ENCODE assay signal across 15 cellular contexts in the genomic region with DNA sequence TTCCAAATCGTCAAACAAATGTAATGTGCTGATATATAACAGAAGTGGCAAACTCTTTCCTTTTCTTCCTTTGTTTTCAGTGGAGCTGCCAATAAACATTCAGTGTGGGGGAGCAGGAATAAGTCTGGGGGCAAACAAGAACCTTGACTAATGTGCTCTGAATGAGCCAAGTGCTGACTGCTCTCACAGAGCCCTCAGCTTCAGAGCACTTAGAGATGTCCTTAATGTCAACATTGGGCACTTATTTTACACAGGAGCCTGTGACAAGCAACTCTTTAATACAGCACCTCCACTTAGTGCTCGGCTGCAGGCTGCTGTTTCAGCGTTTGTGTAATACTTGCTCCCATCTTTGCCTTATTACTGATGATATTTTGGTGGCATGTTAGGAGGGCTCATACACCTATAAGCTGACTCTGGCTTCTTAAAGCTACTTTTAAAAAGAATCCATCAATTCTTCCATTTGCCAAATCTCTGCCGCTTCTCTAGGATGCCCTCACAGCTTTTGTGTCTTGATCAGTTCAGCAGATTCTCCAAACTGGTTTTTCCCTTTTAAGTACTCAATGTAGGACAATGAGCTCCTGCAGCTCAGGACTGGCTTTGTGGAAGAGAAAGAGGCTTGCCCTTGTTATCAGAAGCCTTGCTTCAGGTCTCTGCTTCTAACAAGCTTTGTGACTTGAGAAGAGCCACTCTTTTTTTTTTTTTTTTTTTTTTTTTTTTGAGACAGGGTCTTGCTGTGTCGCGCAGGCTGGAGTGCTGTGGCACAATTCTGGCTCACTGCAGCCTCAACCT.
DNase-seq lines count a peak whose midpoint lies in the region; ATAC-seq lines count a peak whose summit lies in the region.
"Had no signal": no experiment of that assay in that cellular context is flagged by ENCODE, and none has a peak within 500 bp of the region (broad histone marks: within the 10 kb centered on the region; RNA-seq: fewer than 3 reads in every experiment).

No MANE protein-coding gene starts in this region.

- ATAC-seq in GM21825 (IDR thresholded peaks at IDR 0.05; ENCODE audit: unreplicated experiment) = no peak
- ATAC-seq: K562 had no signal

- H3K36me3 ChIP-seq in H7 (replicated peaks; ENCODE audit: control insufficient read depth, insufficient read depth, low read length) = no peaks in the 10 kb centered on the region
- H3K36me3 ChIP-seq in stomach smooth muscle (ENCODE audit: control insufficient read depth in 2 of 2, insufficient read depth in 2 of 2, low read length in 2 of 2) = no peaks in the 10 kb centered on the region

- no peak overlapping the region for H3K9ac ChIP-seq in stomach smooth muscle (ENCODE audit: low read length in 2 of 2)

- H3K27ac ChIP-seq in stomach smooth muscle (ENCODE audit: low read length) = peak overlapping the region; percentile 33
- H3K27ac ChIP-seq: HL-60 had no signal

- no peaks in the 10 kb centered on the region for H3K27me3 ChIP-seq in H7 (ENCODE audit: control insufficient read depth, insufficient read depth, low read length)
- no peaks in the 10 kb centered on the region for H3K27me3 ChIP-seq in stomach smooth muscle (ENCODE audit: control insufficient read depth in 1 of 2, insufficient read depth in 2 of 2, low read length in 2 of 2)

- H3K4me3 ChIP-seq in H7 (ENCODE audit: insufficient read depth, low read depth, low read length) (no peak overlapping the region), stomach smooth muscle (ENCODE audit: low read length in 2 of 2) (peak overlapping the region in 1 of 2 donors; percentile 15)
- H3K4me3 ChIP-seq: K562 had no signal

- H3K9me3 ChIP-seq in stomach smooth muscle (ENCODE audit: control insufficient read depth in 2 of 2, low read length in 2 of 2) = no peaks in the 10 kb centered on the region
- H3K9me3 ChIP-seq: Caco-2 had no signal

- H3K4me1 ChIP-seq in stomach smooth muscle (ENCODE audit: control insufficient read depth, insufficient read depth, low read length) = peaks cover 6% of the 10 kb centered on the region
- H3K4me1 ChIP-seq: Caco-2 had no signal

- DNase-seq in H7 (peak; percentile 39), NCI-H2227 treated with DMSO at 0.1 percent for 48 hours (lab: John Stamatoyannopoulos, UW) (peak; percentile 20), iPS-NIHi11 (ENCODE audit: low spot score) (peak; percentile 16), kidney tubule cell (ENCODE audit: low spot score) (no peak)
- DNase-seq in activated CD8-positive, alpha-beta memory T cell treated with anti-CD3 and anti-CD28 coated beads for 24 hours = no peak
- DNase-seq: Caco-2, DMS153, HCEC 1CT, MV-4-11, RPMI8226, SIG-M5 had no signal

Comparison
In these comparisons a context has a peak if more than half of its experiments do, and no peak if none do; other contexts are left out.
1. DNase-seq: peak in H7 (single experiment), NCI-H2227 treated with DMSO at 0.1 percent for 48 hours (single experiment) and iPS-NIHi11 (single experiment); none in kidney tubule cell (single experiment) and activated CD8-positive, alpha-beta memory T cell treated with anti-CD3 and anti-CD28 coated beads for 24 hours (single experiment).